ENCODE assay signal across 8 cellular contexts in genomic region chr2:111961663-111962062, GRCh38.
"Had no signal": no experiment of that assay in that cellular context is flagged by ENCODE, and none has a peak within 500 bp of the region (broad histone marks: within the 10 kb centered on the region; RNA-seq: fewer than 3 reads in every experiment).

No MANE protein-coding gene starts in this region.

- FAIRE-seq: G401.6, GM12878, GM12891, GM12892, GM18507, GM19239 had no signal

- DNase-seq: GDM1, GF-D8 had no signal

- ATAC-seq: GM12878 had no signal

- H3K4me3 ChIP-seq: GM12878 had no signal
